10 cellular contexts compared by ENCODE assay signal in the genomic region with DNA sequence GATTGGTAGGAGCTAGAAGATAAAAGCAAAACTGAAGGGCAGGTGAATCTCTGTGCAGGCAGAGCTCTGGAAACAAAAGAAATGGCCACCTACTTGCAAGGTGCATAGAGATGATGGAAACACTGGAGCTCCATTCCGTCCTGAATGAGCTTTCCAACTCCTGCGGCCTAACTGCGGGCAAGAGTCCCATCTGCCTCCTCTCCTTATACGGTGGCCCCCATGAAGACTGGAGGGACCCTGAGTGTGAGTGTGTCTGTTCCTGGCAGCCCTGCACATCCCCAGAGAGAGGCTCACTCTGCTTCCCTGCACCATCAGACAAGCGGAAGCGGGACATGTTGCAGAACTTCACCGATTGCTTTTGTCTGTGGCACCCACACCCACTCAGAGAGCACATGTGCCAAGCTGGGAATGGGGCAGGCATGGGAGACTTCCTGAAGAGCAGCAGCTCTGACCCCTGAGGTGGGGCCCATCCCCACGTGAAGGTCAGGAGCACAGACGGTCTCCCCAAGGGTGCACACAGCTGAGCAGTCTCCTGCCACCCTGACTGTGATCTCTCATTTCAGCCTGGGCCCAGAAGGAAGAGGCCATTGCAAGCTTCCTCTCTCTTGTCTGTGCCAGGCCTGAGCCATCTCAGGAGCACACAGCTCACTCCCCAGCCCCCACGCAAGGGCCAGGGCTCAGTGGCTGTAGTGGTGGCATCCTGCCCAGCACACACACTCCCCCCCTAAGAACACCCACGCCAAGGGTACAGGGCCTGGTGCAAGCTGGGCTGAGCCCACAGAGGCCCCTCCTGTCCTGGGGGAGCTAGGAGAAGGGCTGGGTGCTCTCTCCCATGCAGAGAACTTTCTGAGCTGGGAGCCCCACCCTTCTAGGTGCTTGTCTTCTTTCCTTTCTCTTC.
DNase-seq lines count a peak whose midpoint lies in the region; ATAC-seq and TF ChIP-seq lines count a peak whose summit lies in the region.
"Had no signal": no experiment of that assay in that cellular context is flagged by ENCODE, and none has a peak within 500 bp of the region (broad histone marks: within the 10 kb centered on the region; RNA-seq: fewer than 3 reads in every experiment).

No MANE protein-coding gene starts in this region.

- H2BK120ac ChIP-seq in mesendoderm (ENCODE audit: low read depth, low read length): no peak overlapping the region

- ATAC-seq in HG02852 (IDR thresholded peaks at IDR 0.05; ENCODE audit: unreplicated experiment): no peak

- H3K18ac ChIP-seq in mesendoderm (ENCODE audit: low read length): no peak overlapping the region

- TF ChIP-seq CTCF in colonic mucosa (IDR thresholded peaks at IDR 0.05): no peak
- TF ChIP-seq CTCF in suprapubic skin (IDR thresholded peaks at IDR 0.05): no peak
- TF ChIP-seq CTCF in GM20000 (IDR thresholded peaks at IDR 0.05; ENCODE audit: extremely low read depth, missing control alignments): no peak

- H3K79me2 ChIP-seq in mesendoderm (ENCODE audit: control insufficient read depth, insufficient read depth, low read length): no peaks in the 10 kb centered on the region

- no peak overlapping the region for H3K4me2 ChIP-seq in mesendoderm (ENCODE audit: low read length)

- H3K27me3 ChIP-seq in colonic mucosa: no peaks in the 10 kb centered on the region
- H3K27me3 ChIP-seq in mesendoderm (ENCODE audit: insufficient read depth, low read length, poor library complexity): no peaks in the 10 kb centered on the region
- H3K27me3 ChIP-seq in suprapubic skin: no peaks in the 10 kb centered on the region
- H3K27me3 ChIP-seq: cardiac muscle cell had no signal

- intact Hi-C loops in colonic mucosa (cut with DNase I): no loop called here
- intact Hi-C loops in activated CD4-positive, alpha-beta T cell treated with anti-CD3 and anti-CD28 coated beads, Interleukin-2, amount 10 ng/mL, durations not matched to agents 24 days and 14 days (cut with micrococcal nuclease): no loop called here

- H3K23ac ChIP-seq in mesendoderm (ENCODE audit: low read length): no peak overlapping the region

- peak in 63 of 76 experiments; percentile 10 to 88 (median 57) for DNase-seq in HUDEP-2 (lab: John Stamatoyannopoulos, UW; ENCODE audit: unreplicated experiment in 76 of 76)
- peak; percentile 59 for DNase-seq in colonic mucosa
- DNase-seq in mesendoderm: no peak
- DNase-seq in suprapubic skin (ENCODE audit: low spot score in 2 of 2): no peak
- DNase-seq in NCI-H2171 (lab: John Stamatoyannopoulos, UW): no peak
- no peak for DNase-seq in activated CD4-positive, alpha-beta T cell treated with anti-CD3 and anti-CD28 coated beads, Interleukin-2, amount 10 ng/mL, durations not matched to agents 24 days and 14 days
- no peak for DNase-seq in GM20000 (ENCODE audit: low spot score)
- DNase-seq: foreskin melanocyte had no signal

- peak overlapping the region in 1 of 2 donors; percentile 61 for H3K9ac ChIP-seq in colonic mucosa (ENCODE audit: low read depth in 2 of 2, low read length in 2 of 2)
- H3K9ac ChIP-seq in mesendoderm (ENCODE audit: low read length): no peak overlapping the region

- TF ChIP-seq POLR2A in suprapubic skin (IDR thresholded peaks at IDR 0.05): no peak

- no peak overlapping the region for H2BK5ac ChIP-seq in mesendoderm (ENCODE audit: low read length)

- peak overlapping the region; percentile 25 for H3K56ac ChIP-seq in mesendoderm (ENCODE audit: low read length)

- no peak overlapping the region for H3K27ac Mint-ChIP-seq in activated CD4-positive, alpha-beta T cell treated with anti-CD3 and anti-CD28 coated beads, Interleukin-2, amount 10 ng/mL, durations not matched to agents 24 days and 14 days

- no peak overlapping the region for H2AK5ac ChIP-seq in mesendoderm (ENCODE audit: low read length)

- H3K4me1 ChIP-seq in colonic mucosa: peaks cover 20% of the 10 kb centered on the region
- H3K4me1 ChIP-seq in mesendoderm (ENCODE audit: control insufficient read depth, low read depth, low read length): peaks cover 13% of the 10 kb centered on the region
- H3K4me1 ChIP-seq in suprapubic skin: peaks cover 48% of the 10 kb centered on the region

- peak overlapping the region; percentile 29 for H3K27ac ChIP-seq in colonic mucosa
- no peak overlapping the region for H3K27ac ChIP-seq in mesendoderm (ENCODE audit: low read depth, low read length)
- H3K27ac ChIP-seq in suprapubic skin: peak overlapping the region; percentile 19
- H3K27ac ChIP-seq: cardiac muscle cell had no signal

- peaks cover 2% of the 10 kb centered on the region for H3K36me3 Mint-ChIP-seq in activated CD4-positive, alpha-beta T cell treated with anti-CD3 and anti-CD28 coated beads, Interleukin-2, amount 10 ng/mL, durations not matched to agents 24 days and 14 days (ENCODE audit: low read depth)

- H3K4me3 ChIP-seq in colonic mucosa (no peak overlapping the region), mesendoderm (ENCODE audit: low read length) (no peak overlapping the region), suprapubic skin (no peak overlapping the region)
- H3K4me3 ChIP-seq: cardiac muscle cell had no signal

- H3K4ac ChIP-seq in mesendoderm (ENCODE audit: low read depth, low read length): no peak overlapping the region

- H3K36me3 ChIP-seq in colonic mucosa (no peaks in the 10 kb centered on the region), mesendoderm (ENCODE audit: control insufficient read depth, insufficient read depth, low read length) (no peaks in the 10 kb centered on the region), suprapubic skin (no peaks in the 10 kb centered on the region)
- H3K36me3 ChIP-seq: cardiac muscle cell had no signal

- no peaks in the 10 kb centered on the region for H3K9me3 Mint-ChIP-seq in activated CD4-positive, alpha-beta T cell treated with anti-CD3 and anti-CD28 coated beads, Interleukin-2, amount 10 ng/mL, durations not matched to agents 24 days and 14 days

- no peak overlapping the region for H4K8ac ChIP-seq in mesendoderm (ENCODE audit: low read depth, low read length)

- no peaks in the 10 kb centered on the region for H3K4me1 Mint-ChIP-seq in activated CD4-positive, alpha-beta T cell treated with anti-CD3 and anti-CD28 coated beads, Interleukin-2, amount 10 ng/mL, durations not matched to agents 24 days and 14 days

- no CpG with 5 or more reads among the region's 11 CpGs for WGBS in mesendoderm (ENCODE audit: extremely low coverage, insufficient coverage, low lambda C conversion rate)
- WGBS in suprapubic skin: 41% methylated on average over 6 of the region's 11 CpGs

- no peaks in the 10 kb centered on the region for H3K27me3 Mint-ChIP-seq in activated CD4-positive, alpha-beta T cell treated with anti-CD3 and anti-CD28 coated beads, Interleukin-2, amount 10 ng/mL, durations not matched to agents 24 days and 14 days

- no peaks in the 10 kb centered on the region for H3K79me1 ChIP-seq in mesendoderm (ENCODE audit: low read length)

- no peak for TF ChIP-seq EP300 in suprapubic skin (IDR thresholded peaks at IDR 0.05)

- H4K5ac ChIP-seq in mesendoderm (ENCODE audit: low read length): no peak overlapping the region

- no peak overlapping the region for H3K4me3 Mint-ChIP-seq in activated CD4-positive, alpha-beta T cell treated with anti-CD3 and anti-CD28 coated beads, Interleukin-2, amount 10 ng/mL, durations not matched to agents 24 days and 14 days

- H3K9me3 ChIP-seq in colonic mucosa: no peaks in the 10 kb centered on the region
- H3K9me3 ChIP-seq in suprapubic skin: no peaks in the 10 kb centered on the region

- H2BK15ac ChIP-seq in mesendoderm (replicated peaks; ENCODE audit: low read depth): no peak overlapping the region

Comparison
In these comparisons a context has a peak if more than half of its experiments do, and no peak if none do; other contexts are left out.
1. DNase-seq: peak in HUDEP-2 (63 of 76) and colonic mucosa (single experiment); none in mesendoderm (single experiment), suprapubic skin (0 of 2), NCI-H2171 (single experiment), activated CD4-positive, alpha-beta T cell treated with anti-CD3 and anti-CD28 coated beads, Interleukin-2, amount 10 ng/mL, durations not matched to agents 24 days and 14 days (single experiment) and GM20000 (single experiment).